Comparison of ENCODE assay signal across 30 cellular contexts in genomic region chr4:182893490-182893889, GRCh38.
"Had no signal": no experiment of that assay in that cellular context is flagged by ENCODE, and none has a peak within 500 bp of the region (broad histone marks: within the 10 kb centered on the region; RNA-seq: fewer than 3 reads in every experiment).

No MANE protein-coding gene starts in this region.

- H3K4me3 ChIP-seq: ascending aorta, breast epithelium, MG63, SJCRH30, SK-N-MC had no signal

- H3K4me1 ChIP-seq: ascending aorta, breast epithelium, SJCRH30 had no signal

- H3K36me3 ChIP-seq: breast epithelium had no signal

- H3K4me3 Mint-ChIP-seq: activated CD4-positive, alpha-beta T cell treated with anti-CD3 and anti-CD28 coated beads, Interleukin-2, amount 10 ng/mL, durations not matched to agents 24 days and 14 days; activated CD8-positive, alpha-beta T cell treated with anti-CD3 and anti-CD28 coated beads for 36 hours; activated naive CD8-positive, alpha-beta T cell treated with anti-CD3 and anti-CD28 coated beads, Interleukin-2, amount 10 ng/mL, durations not matched to agents 7 days and 5 days; activated T-cell treated with anti-CD3 and anti-CD28 coated beads, Interleukin-2, amount 50 U/mL, for 72 hours; activated T-helper 17 cell treated with anti-CD3 and anti-CD28 coated beads, Interleukin-2, amount 50 U/mL, for 72 hours; T-helper 2 cell treated with Interferon-gamma antibody and Interleukin-4, amounts not matched to agents 5 μg/mL and 100 μg/mL, for 36 hours had no signal

- H3K27ac ChIP-seq: ascending aorta, breast epithelium, SJCRH30, SK-N-MC had no signal

- H3K27me3 Mint-ChIP-seq: activated CD4-positive, alpha-beta T cell treated with anti-CD3 and anti-CD28 coated beads, Interleukin-2, amount 10 ng/mL, durations not matched to agents 24 days and 14 days; activated CD8-positive, alpha-beta T cell treated with anti-CD3 and anti-CD28 coated beads for 36 hours; activated naive CD8-positive, alpha-beta T cell treated with anti-CD3 and anti-CD28 coated beads, Interleukin-2, amount 10 ng/mL, durations not matched to agents 7 days and 5 days; activated T-helper 17 cell treated with anti-CD3 and anti-CD28 coated beads, Interleukin-2, amount 50 U/mL, for 72 hours had no signal

- DNase-seq: activated CD4-positive, alpha-beta T cell treated with anti-CD3 and anti-CD28 coated beads, Interleukin-2, amount 10 ng/mL, durations not matched to agents 24 days and 14 days; activated CD4-positive, alpha-beta T cell treated with anti-CD3 and anti-CD28 coated beads, Interleukin-2, amount 50 U/mL, for 4 hours; activated CD8-positive, alpha-beta T cell treated with anti-CD3 and anti-CD28 coated beads for 36 hours; activated effector memory CD4-positive, alpha-beta T cell treated with anti-CD3 and anti-CD28 coated beads, Interleukin-2, amount 50 U/mL, for 16 hours; activated naive CD4-positive, alpha-beta T cell; activated naive CD4-positive, alpha-beta T cell treated with anti-CD3 and anti-CD28 coated beads, Interleukin-2, amount 50 U/mL, for 16 hours; activated naive CD8-positive, alpha-beta T cell treated with anti-CD3 and anti-CD28 coated beads, Interleukin-2, amount 10 ng/mL, durations not matched to agents 7 days and 5 days; activated T-cell treated with anti-CD3 and anti-CD28 coated beads, Interleukin-2, amount 50 U/mL, for 1 hour; activated T-cell treated with anti-CD3 and anti-CD28 coated beads, Interleukin-2, amount 50 U/mL, for 72 hours; amygdala; Kasumi-1; KG1; MG63; MV-4-11; NCI-H1092; NCI-H1436 treated with DMSO at 0.1 percent for 48 hours; NCI-H1694 treated with DMSO at 0.1 percent for 48 hours; NCI-H2029 treated with DMSO at 0.1 percent for 48 hours; NCI-H2107; NCI-H2171; NCI-H526 treated with DMSO at 0.1 percent for 48 hours; NCI-H774; OCI-M1; SJCRH30 had no signal

- ATAC-seq: activated CD8-positive, alpha-beta T cell treated with anti-CD3 and anti-CD28 coated beads for 36 hours; activated T-cell treated with anti-CD3 and anti-CD28 coated beads, Interleukin-2, amount 50 U/mL, for 72 hours; activated T-helper 17 cell treated with anti-CD3 and anti-CD28 coated beads, Interleukin-2, amount 50 U/mL, for 72 hours had no signal

- H3K9me3 ChIP-seq: ascending aorta, breast epithelium, MG63, SJCRH30 had no signal

- H3K4me1 Mint-ChIP-seq: activated CD4-positive, alpha-beta T cell treated with anti-CD3 and anti-CD28 coated beads, Interleukin-2, amount 10 ng/mL, durations not matched to agents 24 days and 14 days; activated naive CD8-positive, alpha-beta T cell treated with anti-CD3 and anti-CD28 coated beads, Interleukin-2, amount 10 ng/mL, durations not matched to agents 7 days and 5 days; activated T-helper 17 cell treated with anti-CD3 and anti-CD28 coated beads, Interleukin-2, amount 50 U/mL, for 72 hours had no signal

- FAIRE-seq: TTC549 had no signal

- H3K27ac Mint-ChIP-seq: activated CD4-positive, alpha-beta T cell treated with anti-CD3 and anti-CD28 coated beads, Interleukin-2, amount 10 ng/mL, durations not matched to agents 24 days and 14 days; activated CD8-positive, alpha-beta T cell treated with anti-CD3 and anti-CD28 coated beads for 36 hours; activated naive CD8-positive, alpha-beta T cell treated with anti-CD3 and anti-CD28 coated beads, Interleukin-2, amount 10 ng/mL, durations not matched to agents 7 days and 5 days; activated T-cell treated with anti-CD3 and anti-CD28 coated beads, Interleukin-2, amount 50 U/mL, for 72 hours; activated T-helper 17 cell treated with anti-CD3 and anti-CD28 coated beads, Interleukin-2, amount 50 U/mL, for 72 hours; T-helper 2 cell treated with Interferon-gamma antibody and Interleukin-4, amounts not matched to agents 5 μg/mL and 100 μg/mL, for 36 hours had no signal

- H3K27me3 ChIP-seq: ascending aorta, breast epithelium, MG63, SJCRH30 had no signal

- H3K9me3 Mint-ChIP-seq: activated CD4-positive, alpha-beta T cell treated with anti-CD3 and anti-CD28 coated beads, Interleukin-2, amount 10 ng/mL, durations not matched to agents 24 days and 14 days; activated CD8-positive, alpha-beta T cell treated with anti-CD3 and anti-CD28 coated beads for 36 hours; activated naive CD8-positive, alpha-beta T cell treated with anti-CD3 and anti-CD28 coated beads, Interleukin-2, amount 10 ng/mL, durations not matched to agents 7 days and 5 days; activated T-cell treated with anti-CD3 and anti-CD28 coated beads, Interleukin-2, amount 50 U/mL, for 72 hours; activated T-helper 17 cell treated with anti-CD3 and anti-CD28 coated beads, Interleukin-2, amount 50 U/mL, for 72 hours; T-helper 2 cell treated with Interferon-gamma antibody and Interleukin-4, amounts not matched to agents 5 μg/mL and 100 μg/mL, for 36 hours had no signal
